8 cellular contexts compared by ENCODE assay signal in genomic region chr2:57376985-57377384, GRCh38.
DNase-seq lines count a peak whose midpoint lies in the region; ATAC-seq and TF ChIP-seq lines count a peak whose summit lies in the region.

No MANE protein-coding gene starts in this region.

- no peak overlapping the region for H2AFZ ChIP-seq in Loucy (ENCODE audit: low read length)

- H3K36me3 ChIP-seq in Loucy (ENCODE audit: insufficient read depth, low read length): no peaks in the 10 kb centered on the region

- no peak overlapping the region for H3K9ac ChIP-seq in Loucy (ENCODE audit: low read depth, low read length, poor library complexity, severe bottlenecking)

- ATAC-seq in HG02642 (IDR thresholded peaks at IDR 0.05; ENCODE audit: poor library complexity, unreplicated experiment) (no peak), left colon (no peak)

- intact Hi-C loops in left colon (cut with DNase I, micrococcal nuclease): no loop called here

- H3K9me2 ChIP-seq in Loucy (replicated peaks; ENCODE audit: low read depth, low read length): no peaks in the 10 kb centered on the region

- DNase-seq in GM10266 (ENCODE audit: extremely low spot score) (no peak), amniotic epithelial cell (ENCODE audit: low read depth) (peak; percentile 35), myocyte (ENCODE audit: low read depth) (peak; percentile 48), NCI-H2196 treated with DMSO at 0.1 percent for 48 hours (lab: John Stamatoyannopoulos, UW; ENCODE audit: unreplicated experiment) (no peak), left colon (no peak)
- no peak for DNase-seq in activated CD4-positive, alpha-beta T cell treated with anti-CD3 and anti-CD28 coated beads for 1 hour

- H3K9me3 ChIP-seq in Loucy (ENCODE audit: insufficient read depth, low read depth, low read length): no peaks in the 10 kb centered on the region

- no peaks in the 10 kb centered on the region for H3K4me1 ChIP-seq in Loucy (ENCODE audit: insufficient read depth, low read length, poor library complexity, severe bottlenecking)

- H3K4me2 ChIP-seq in Loucy (ENCODE audit: low read depth, low read length, poor library complexity, severe bottlenecking): no peak overlapping the region

- H4K20me1 ChIP-seq in Loucy (ENCODE audit: insufficient read depth, low read length, poor library complexity, severe bottlenecking): no peaks in the 10 kb centered on the region

- H3K4me3 ChIP-seq in Loucy (ENCODE audit: low read length, poor library complexity, severe bottlenecking): no peak overlapping the region

- no peaks in the 10 kb centered on the region for H3F3A ChIP-seq in Loucy (ENCODE audit: low read depth)

- no peaks in the 10 kb centered on the region for H3K79me2 ChIP-seq in Loucy (ENCODE audit: insufficient read depth, low read length)

- peak; percentile 23 for TF ChIP-seq CTCF in GM10266 (IDR thresholded peaks at IDR 0.05; ENCODE audit: control insufficient read depth, insufficient read depth, low read depth, missing control alignments)
- peak; percentile 42 for TF ChIP-seq CTCF in Loucy (conservative IDR thresholded peaks at IDR 0.05; ENCODE audit: low read length)

- H3K27me3 ChIP-seq in Loucy (ENCODE audit: insufficient read depth, low read length, poor library complexity, severe bottlenecking): no peaks in the 10 kb centered on the region

Comparison
In these comparisons a context has a peak if more than half of its experiments do, and no peak if none do; other contexts are left out.
1. DNase-seq: peak in amniotic epithelial cell (single experiment) and myocyte (single experiment); none in GM10266 (single experiment), NCI-H2196 treated with DMSO at 0.1 percent for 48 hours (single experiment), left colon (0 of 2) and activated CD4-positive, alpha-beta T cell treated with anti-CD3 and anti-CD28 coated beads for 1 hour (single experiment).